In genomic region chr22:20439928-20440575, GRCh38 we compare ENCODE assay signal across 17 cellular contexts. TPM values are rescaled to one million over a fixed set of nuclear protein-coding genes. Genes with fewer than 3 reads are reported as not detected.
A peak's percentile ranks its signal among the peaks of the same experiment; 100 is the strongest.
DNase-seq lines count a peak whose midpoint lies in the region; ATAC-seq and TF ChIP-seq lines count a peak whose summit lies in the region.
"Had no signal": no experiment of that assay in that cellular context is flagged by ENCODE, and none has a peak within 500 bp of the region (broad histone marks: within the 10 kb centered on the region; RNA-seq: fewer than 3 reads in every experiment).

No MANE protein-coding gene starts in this region.

- H3K9me3 ChIP-seq in suprapubic skin = no peaks in the 10 kb centered on the region
- H3K9me3 ChIP-seq: BLaER1 treated with 17β-estradiol and CSF1 and Interleukin-3, amounts not matched to agents 10 nM and 100 nM; Peyer's patch had no signal

- no peak overlapping the region for H3K27ac ChIP-seq in suprapubic skin
- H3K27ac ChIP-seq: BLaER1 treated with 17β-estradiol and CSF1 and Interleukin-3, amounts not matched to agents 10 nM and 100 nM; Peyer's patch had no signal

- H3K4me3 ChIP-seq in suprapubic skin = no peak overlapping the region
- H3K4me3 ChIP-seq: BLaER1 treated with 17β-estradiol and CSF1 and Interleukin-3, amounts not matched to agents 10 nM and 100 nM; Peyer's patch had no signal

- TF ChIP-seq EP300 in suprapubic skin (IDR thresholded peaks at IDR 0.05) = no peak

- DNase-seq in activated naive CD4-positive, alpha-beta T cell treated with anti-CD3 and anti-CD28 coated beads, Interleukin-2, amount 10 ng/mL, durations not matched to agents 7 days and 5 days = peak; percentile 18
- DNase-seq in activated naive CD4-positive, alpha-beta T cell (lab: John Stamatoyannopoulos, UW) = no peak
- DNase-seq in central memory CD8-positive, alpha-beta T cell (ENCODE audit: low spot score in 2 of 2) = no peak
- DNase-seq in suprapubic skin (ENCODE audit: low spot score in 2 of 2) = peak; percentile 60 to 69
- DNase-seq in GM19240 (ENCODE audit: insufficient read length, low spot score) = no peak
- no peak for DNase-seq in H4 (ENCODE audit: low spot score)
- no peak for DNase-seq in type B pancreatic cell (ENCODE audit: extremely low spot score, unreplicated experiment)
- DNase-seq: 8988T, DMS 273 treated with DMSO at 0.1 percent for 48 hours, Kasumi-1, NCI-H1105 treated with DMSO at 0.1 percent for 48 hours, NCI-H187 treated with DMSO at 0.1 percent for 48 hours, NCI-H2171 treated with DMSO at 0.1 percent for 48 hours, NCI-H82 had no signal

- 86% methylated on average over 1 of the region's 5 CpGs for WGBS in suprapubic skin

- ATAC-seq in central memory CD8-positive, alpha-beta T cell (replicated peaks; ENCODE audit: extremely low read depth, poor library complexity, severe bottlenecking) = no peak

- H3K27me3 ChIP-seq in suprapubic skin = peaks cover 32% of the 10 kb centered on the region

- no peak for TF ChIP-seq CTCF in nephron (IDR thresholded peaks at IDR 0.05; ENCODE audit: unreplicated experiment in 3 of 3)
- TF ChIP-seq CTCF in suprapubic skin (IDR thresholded peaks at IDR 0.05) = no peak
- TF ChIP-seq CTCF in type B pancreatic cell (conservative IDR thresholded peaks at IDR 0.05) = no peak

- peaks cover 13% of the 10 kb centered on the region for H3K4me1 Mint-ChIP-seq in activated naive CD4-positive, alpha-beta T cell treated with anti-CD3 and anti-CD28 coated beads, Interleukin-2, amount 10 ng/mL, durations not matched to agents 7 days and 5 days
- H3K4me1 Mint-ChIP-seq in central memory CD8-positive, alpha-beta T cell = peaks cover 8% of the 10 kb centered on the region
- peaks cover 19% of the 10 kb centered on the region for H3K4me1 Mint-ChIP-seq in nephron
- peaks cover 17% of the 10 kb centered on the region for H3K4me1 Mint-ChIP-seq in type B pancreatic cell (ENCODE audit: unreplicated experiment)

- CTCF ChIA-PET in activated naive CD4-positive, alpha-beta T cell treated with anti-CD3 and anti-CD28 coated beads, Interleukin-2, amount 10 ng/mL, durations not matched to agents 7 days and 5 days (lab: Charles Lee) = no interaction called here

- peak overlapping the region; percentile 19 for H3K27ac Mint-ChIP-seq in activated naive CD4-positive, alpha-beta T cell treated with anti-CD3 and anti-CD28 coated beads, Interleukin-2, amount 10 ng/mL, durations not matched to agents 7 days and 5 days
- no peak overlapping the region for H3K27ac Mint-ChIP-seq in central memory CD8-positive, alpha-beta T cell (ENCODE audit: low read depth)
- H3K27ac Mint-ChIP-seq in nephron (no peak overlapping the region), type B pancreatic cell (no peak overlapping the region)

- H3K9me3 Mint-ChIP-seq in activated naive CD4-positive, alpha-beta T cell treated with anti-CD3 and anti-CD28 coated beads, Interleukin-2, amount 10 ng/mL, durations not matched to agents 7 days and 5 days = no peaks in the 10 kb centered on the region
- no peaks in the 10 kb centered on the region for H3K9me3 Mint-ChIP-seq in central memory CD8-positive, alpha-beta T cell
- H3K9me3 Mint-ChIP-seq in nephron (no peaks in the 10 kb centered on the region), type B pancreatic cell (no peaks in the 10 kb centered on the region)

- peaks cover 36% of the 10 kb centered on the region for H3K4me1 ChIP-seq in suprapubic skin

- no peak for TF ChIP-seq POLR2A in suprapubic skin (IDR thresholded peaks at IDR 0.05)

- H3K36me3 ChIP-seq in suprapubic skin = peaks cover 31% of the 10 kb centered on the region

- peaks cover 23% of the 10 kb centered on the region for H3K36me3 Mint-ChIP-seq in activated naive CD4-positive, alpha-beta T cell treated with anti-CD3 and anti-CD28 coated beads, Interleukin-2, amount 10 ng/mL, durations not matched to agents 7 days and 5 days
- peaks cover 13% of the 10 kb centered on the region for H3K36me3 Mint-ChIP-seq in central memory CD8-positive, alpha-beta T cell (ENCODE audit: insufficient read depth)
- H3K36me3 Mint-ChIP-seq in nephron (ENCODE audit: low read depth) (peaks cover 24% of the 10 kb centered on the region), type B pancreatic cell (peaks cover 7% of the 10 kb centered on the region)

- peaks cover 53% of the 10 kb centered on the region for H3K27me3 Mint-ChIP-seq in activated naive CD4-positive, alpha-beta T cell treated with anti-CD3 and anti-CD28 coated beads, Interleukin-2, amount 10 ng/mL, durations not matched to agents 7 days and 5 days
- H3K27me3 Mint-ChIP-seq in central memory CD8-positive, alpha-beta T cell = peaks cover 31% of the 10 kb centered on the region
- H3K27me3 Mint-ChIP-seq in nephron (ENCODE audit: low read depth) = peaks cover 15% of the 10 kb centered on the region
- peaks cover 21% of the 10 kb centered on the region for H3K27me3 Mint-ChIP-seq in type B pancreatic cell

- no peak overlapping the region for H3K4me3 Mint-ChIP-seq in activated naive CD4-positive, alpha-beta T cell treated with anti-CD3 and anti-CD28 coated beads, Interleukin-2, amount 10 ng/mL, durations not matched to agents 7 days and 5 days
- peak overlapping the region; percentile 36 for H3K4me3 Mint-ChIP-seq in central memory CD8-positive, alpha-beta T cell
- H3K4me3 Mint-ChIP-seq in nephron = peak overlapping the region in 2 of 3 experiments; percentile 81 to 89
- H3K4me3 Mint-ChIP-seq in type B pancreatic cell = no peak overlapping the region

RNA-seq across cellular contexts. Expression of gene SCARF2, which starts 2.4 kb away (rescaled TPM):
- total RNA-seq in suprapubic skin (10 to 100 TPM in 1 of 4 donors, 1 to 10 TPM in 3; 2.8 to 11.3 (median 5.8) TPM), type B pancreatic cell (ENCODE audit: low replicate concordance) (4.2 and 21.7 TPM in 2 replicates)
- 7.7 TPM in 2 replicates for total RNA-seq in H4 (2014; rRNA removed; shearing (Covaris generic))

RNA-seq across cellular contexts. Expression of gene ZNF74, which starts 46.1 kb away (rescaled TPM):
- total RNA-seq in suprapubic skin = 10 to 100 TPM in 3 of 4 donors, 1 to 10 TPM in 1; 9.3 to 17.5 (median 10.5) TPM
- 6.1 and 19.5 TPM in 2 replicates for total RNA-seq in H4 (2014; rRNA removed; shearing (Covaris generic))
- 24.6 and 39.5 TPM in 2 replicates for total RNA-seq in type B pancreatic cell (ENCODE audit: low replicate concordance)

RNA-seq across cellular contexts. Expression of gene KLHL22, which starts 55.5 kb away (rescaled TPM):
- 10 to 100 TPM; 12.3 to 29.7 (median 18.3) TPM for total RNA-seq in suprapubic skin
- total RNA-seq in H4 (2014; rRNA removed; shearing (Covaris generic)) = 8.6 and 13.7 TPM in 2 replicates
- total RNA-seq in type B pancreatic cell (ENCODE audit: low replicate concordance) = 34.3 and 38.8 TPM in 2 replicates

Comparison
In these comparisons a context has a peak if more than half of its experiments do, and no peak if none do; other contexts are left out.
1. DNase-seq: peak in activated naive CD4-positive, alpha-beta T cell treated with anti-CD3 and anti-CD28 coated beads, Interleukin-2, amount 10 ng/mL, durations not matched to agents 7 days and 5 days (single experiment) and suprapubic skin (2 of 2); none in activated naive CD4-positive, alpha-beta T cell (0 of 4), central memory CD8-positive, alpha-beta T cell (0 of 2), GM19240 (single experiment), H4 (single experiment) and type B pancreatic cell (single experiment).
2. H3K4me3 Mint-ChIP-seq: peak in central memory CD8-positive, alpha-beta T cell (single experiment) and nephron (2 of 3); none in activated naive CD4-positive, alpha-beta T cell treated with anti-CD3 and anti-CD28 coated beads, Interleukin-2, amount 10 ng/mL, durations not matched to agents 7 days and 5 days (single experiment) and type B pancreatic cell (single experiment).